13 cellular contexts compared by ENCODE assay signal in genomic region chr7:64558781-64559180, GRCh38. TPM values are rescaled to one million over a fixed set of nuclear protein-coding genes. Genes with fewer than 3 reads are reported as not detected.
A peak's percentile ranks its signal among the peaks of the same experiment; 100 is the strongest.
DNase-seq lines count a peak whose midpoint lies in the region; ATAC-seq, FAIRE-seq and TF ChIP-seq lines count a peak whose summit lies in the region.
"Had no signal": no experiment of that assay in that cellular context is flagged by ENCODE, and none has a peak within 500 bp of the region (broad histone marks: within the 10 kb centered on the region; RNA-seq: fewer than 3 reads in every experiment).

No MANE protein-coding gene starts in this region.

- H4K20me1 ChIP-seq in Karpas-422 (ENCODE audit: insufficient read depth, low read depth, low read length) = no peaks in the 10 kb centered on the region

- H3K4me3 ChIP-seq in Karpas-422 (ENCODE audit: low read length) = no peak overlapping the region
- peak overlapping the region in 1 of 2 donors; percentile 25 for H3K4me3 ChIP-seq in ascending aorta
- H3K4me3 ChIP-seq in thoracic aorta = peak overlapping the region; percentile 61
- H3K4me3 ChIP-seq: SJCRH30 had no signal

- H3K4me2 ChIP-seq in Karpas-422 (ENCODE audit: low read depth, low read length, poor library complexity, severe bottlenecking) = no peak overlapping the region

- intact Hi-C loops in ascending aorta (cut with DNase I) = no loop called here

- no peak for ATAC-seq in thoracic aorta (ENCODE audit: insufficient number of reproducible peaks, low FRiP score, low read depth)

- H3K4me1 ChIP-seq in Karpas-422 (ENCODE audit: low read length) = peaks cover 10% of the 10 kb centered on the region; the same call in 1 of the 2 replicates
- peaks cover 6 to 41% of the 10 kb centered on the region in 2 donors for H3K4me1 ChIP-seq in ascending aorta
- peaks cover 52 to 68% of the 10 kb centered on the region in 2 donors for H3K4me1 ChIP-seq in thoracic aorta (ENCODE audit: control insufficient read depth in 1 of 2, low read depth in 2 of 2)
- H3K4me1 ChIP-seq: SJCRH30 had no signal

- H3K27ac ChIP-seq in Karpas-422 (ENCODE audit: low read length) (no peak overlapping the region), ascending aorta (peak overlapping the region; percentile 81 to 82), layer of hippocampus (ENCODE audit: low read depth, low read length) (peak overlapping the region; percentile 80), thoracic aorta (peak overlapping the region; percentile 77 to 90)
- H3K27ac ChIP-seq: SJCRH30 had no signal

- no peaks in the 10 kb centered on the region for H3K9me2 ChIP-seq in Karpas-422 (replicated peaks; ENCODE audit: insufficient read depth, low read length)

- peaks cover 84% of the 10 kb centered on the region for H3K79me2 ChIP-seq in Karpas-422 (ENCODE audit: low read length)

- H3K9me3 ChIP-seq in Karpas-422 (ENCODE audit: low read length) = peaks cover 9% of the 10 kb centered on the region
- no peaks in the 10 kb centered on the region for H3K9me3 ChIP-seq in ascending aorta
- H3K9me3 ChIP-seq in thoracic aorta = no peaks in the 10 kb centered on the region

- no peak for FAIRE-seq in urothelium cell line (lab: Jason Lieb, UNC)
- FAIRE-seq: D721Med, GM12892 had no signal

- TF ChIP-seq CTCF in ascending aorta (IDR thresholded peaks at IDR 0.05) (no peak), thoracic aorta (IDR thresholded peaks at IDR 0.05) (no peak)

- no peak overlapping the region for H3K9ac ChIP-seq in Karpas-422 (ENCODE audit: low read length)

- H3K27me3 ChIP-seq in Karpas-422 (ENCODE audit: low read length) (no peaks in the 10 kb centered on the region), ascending aorta (no peaks in the 10 kb centered on the region), layer of hippocampus (ENCODE audit: control insufficient read depth, insufficient read depth, low read length) (no peaks in the 10 kb centered on the region), thoracic aorta (replicated peaks; ENCODE audit: insufficient read depth) (no peaks in the 10 kb centered on the region)
- H3K27me3 ChIP-seq: SJCRH30 had no signal

- no peak overlapping the region for H2AFZ ChIP-seq in Karpas-422 (ENCODE audit: low read length)

- DNase-seq in Karpas-422 (peak; percentile 37), ascending aorta (ENCODE audit: low spot score in 2 of 2) (no peak), thoracic aorta (ENCODE audit: low spot score) (no peak), retina (no peak), urothelium cell line (ENCODE audit: low spot score) (no peak), ureter (ENCODE audit: low spot score) (no peak), hippocampal formation (lab: John Stamatoyannopoulos, UW) (no peak)
- DNase-seq: activated CD4-positive, alpha-beta T cell treated with anti-CD3 and anti-CD28 coated beads for 1 hour; NCI-H226; SJCRH30 had no signal

- H3K36me3 ChIP-seq in Karpas-422 (ENCODE audit: insufficient read depth, low read length) (peaks cover 50% of the 10 kb centered on the region), ascending aorta (no peaks in the 10 kb centered on the region), thoracic aorta (no peaks in the 10 kb centered on the region)

RNA-seq across cellular contexts. Expression of gene ZNF680, which starts 4.1 kb away (rescaled TPM):
- 18.3 and 73.6 TPM in 2 replicates for total RNA-seq in Karpas-422 (2014; rRNA removed; shearing (Covaris generic); ENCODE audit: low replicate concordance)
- total RNA-seq in ascending aorta (11.0 TPM), thoracic aorta (10 to 100 TPM; 32.6 to 35.4 TPM), ureter (24.2 TPM)
